8 cellular contexts compared by ENCODE assay signal in genomic region chr11:43311791-43312607, GRCh38. TPM values are rescaled to one million over a fixed set of nuclear protein-coding genes. Genes with fewer than 3 reads are reported as not detected.
A peak's percentile ranks its signal among the peaks of the same experiment; 100 is the strongest.
DNase-seq lines count a peak whose midpoint lies in the region; ATAC-seq and TF ChIP-seq lines count a peak whose summit lies in the region.

TSS of gene API5 (plus strand) at chr11:43311996. CDS start at chr11:43312128, 132 bp downstream.

- peak within 1 kb of the TSS; percentile 99 for H3K27ac Mint-ChIP-seq in nephron progenitor cell
- peak within 1 kb of the TSS; percentile 96 to 98 for H3K27ac Mint-ChIP-seq in stimulated activated naive CD8-positive, alpha-beta T cell treated with anti-CD3 and anti-CD28 coated beads, Interleukin-15, amount 100 ng/mL, for 72 hours

- H3K4me3 ChIP-seq in HAP-1, result peak within 1 kb of the TSS; percentile 90
- peak within 1 kb of the TSS; percentile 93 for H3K4me3 ChIP-seq in MG63

- H3K4me1 ChIP-seq in HAP-1, result peaks cover 13% of the 10 kb centered on the region

- H3K36me3 Mint-ChIP-seq in nephron progenitor cell (ENCODE audit: low read depth), result peaks cover 8% of the 10 kb centered on the region

- H3K9me3 Mint-ChIP-seq in nephron progenitor cell, result no peaks in the 10 kb centered on the region
- no peaks in the 10 kb centered on the region for H3K9me3 Mint-ChIP-seq in stimulated activated naive CD8-positive, alpha-beta T cell treated with anti-CD3 and anti-CD28 coated beads, Interleukin-15, amount 100 ng/mL, for 72 hours

- no peaks in the 10 kb centered on the region for H3K36me3 ChIP-seq in HAP-1 (replicated peaks)
- peaks cover 17% of the 10 kb centered on the region for H3K36me3 ChIP-seq in MG63

- H3K9me3 ChIP-seq in HAP-1, result no peaks in the 10 kb centered on the region
- no peaks in the 10 kb centered on the region for H3K9me3 ChIP-seq in MG63

- H3K27me3 Mint-ChIP-seq in nephron progenitor cell (ENCODE audit: low read depth, poor library complexity), result no peaks in the 10 kb centered on the region
- no peaks in the 10 kb centered on the region for H3K27me3 Mint-ChIP-seq in stimulated activated naive CD8-positive, alpha-beta T cell treated with anti-CD3 and anti-CD28 coated beads, Interleukin-15, amount 100 ng/mL, for 72 hours

- TF ChIP-seq CTCF in nephron progenitor cell (IDR thresholded peaks at IDR 0.05), result peak; percentile 59

- peak; percentile 94 for ATAC-seq in stimulated activated naive CD8-positive, alpha-beta T cell treated with anti-CD3 and anti-CD28 coated beads, Interleukin-15, amount 100 ng/mL, for 72 hours

- H3K27me3 ChIP-seq in HAP-1 (ENCODE audit: low read depth) (no peaks in the 10 kb centered on the region), MG63 (no peaks in the 10 kb centered on the region)

- DNase-seq in GDM1 (lab: John Stamatoyannopoulos, UW) (peak; percentile 93), HAP-1 (ENCODE audit: low spot score in 2 of 2) (peak; percentile 95 to 96), MG63 (peak; percentile 95), SHP77 treated with DMSO at 0.1 percent for 48 hours (lab: John Stamatoyannopoulos, UW) (peak; percentile 93), fibroblast of the conjunctiva (ENCODE audit: low read depth) (peak; percentile 82), nephron progenitor cell (peak; percentile 88)
- peak; percentile 98 for DNase-seq in activated effector memory CD4-positive, alpha-beta T cell treated with anti-CD3 and anti-CD28 coated beads, Interleukin-2, amount 50 U/mL, for 16 hours
- peak; percentile 92 to 95 for DNase-seq in stimulated activated naive CD8-positive, alpha-beta T cell treated with anti-CD3 and anti-CD28 coated beads, Interleukin-15, amount 100 ng/mL, for 72 hours

- peak within 1 kb of the TSS; percentile 96 for H3K4me3 Mint-ChIP-seq in nephron progenitor cell
- H3K4me3 Mint-ChIP-seq in stimulated activated naive CD8-positive, alpha-beta T cell treated with anti-CD3 and anti-CD28 coated beads, Interleukin-15, amount 100 ng/mL, for 72 hours, result peak within 1 kb of the TSS; percentile 92 to 100

- in situ Hi-C loops in HAP-1 (cut with MboI; ENCODE audit: low sequenced_read_pairs), result no loop called here

- peaks cover 32% of the 10 kb centered on the region for H3K4me1 Mint-ChIP-seq in nephron progenitor cell
- peaks cover 42% of the 10 kb centered on the region for H3K4me1 Mint-ChIP-seq in stimulated activated naive CD8-positive, alpha-beta T cell treated with anti-CD3 and anti-CD28 coated beads, Interleukin-15, amount 100 ng/mL, for 72 hours

RNA-seq across cellular contexts. Expression of gene API5, which starts in this region (rescaled TPM):
- total RNA-seq in MG63 (2014; rRNA removed; shearing (Covaris generic); ENCODE audit: low replicate concordance), result 19.6 and 22.2 TPM in 2 replicates

Comparison
In these comparisons a context has a peak if more than half of its experiments do, and no peak if none do; other contexts are left out.
1. Peak in every context shown above with its lines: DNase-seq, ATAC-seq and H3K4me3 ChIP-seq.